Comparison of ENCODE assay signal across 6 cellular contexts in the genomic region with DNA sequence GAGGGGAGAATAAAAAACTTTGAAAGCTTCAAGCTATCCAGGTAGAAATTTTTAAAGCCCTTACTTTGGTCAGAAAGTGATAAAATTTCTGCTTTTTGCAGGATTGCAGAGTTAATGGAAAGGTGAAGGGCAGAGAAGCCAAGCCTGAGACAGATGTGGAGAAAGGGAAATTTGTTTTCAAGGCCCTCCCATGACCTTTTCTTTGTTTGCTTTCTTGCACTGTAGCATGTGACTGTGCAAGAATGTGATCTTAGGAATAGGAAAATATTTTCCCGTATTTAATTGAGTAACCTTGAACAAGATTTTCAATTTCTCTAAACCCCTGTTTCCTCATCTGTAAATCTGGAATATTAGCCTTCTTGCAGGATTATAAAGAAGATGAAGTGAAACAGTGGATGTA.
"Had no signal": no experiment of that assay in that cellular context is flagged by ENCODE, and none has a peak within 500 bp of the region (broad histone marks: within the 10 kb centered on the region; RNA-seq: fewer than 3 reads in every experiment).

No MANE protein-coding gene starts in this region.

- H3K4me1 ChIP-seq: HAP-1 had no signal

- H3K4me3 ChIP-seq: HAP-1 had no signal

- H3K9me3 ChIP-seq: HAP-1 had no signal

- DNase-seq: GOT3, H7, HFFc6, KBM-7 had no signal

- H3K27ac ChIP-seq: HL-60 had no signal

- H3K36me3 ChIP-seq: HAP-1 had no signal
